13 cellular contexts compared by ENCODE assay signal in genomic region chr19:49687566-49688316, GRCh38. TPM values are rescaled to one million over a fixed set of nuclear protein-coding genes. Genes with fewer than 3 reads are reported as not detected.
DNase-seq lines count a peak whose midpoint lies in the region; TF ChIP-seq lines count a peak whose summit lies in the region.
"Had no signal": no experiment of that assay in that cellular context is flagged by ENCODE, and none has a peak within 500 bp of the region (broad histone marks: within the 10 kb centered on the region; RNA-seq: fewer than 3 reads in every experiment).

No MANE protein-coding gene starts in this region.

- no peak overlapping the region for H3K4me3 Mint-ChIP-seq in dendritic cell treated with granulocyte-macrophage colony-stimulating factor and Interleukin-4, amounts not matched to agents 40 ng/mL and 50 ng/mL, for 4 days
- peak overlapping the region; percentile 80 for H3K4me3 Mint-ChIP-seq in neural crest cell

- peak; percentile 51 for DNase-seq in EL
- DNase-seq in KBM-7: peak; percentile 56
- DNase-seq in neural crest cell (ENCODE audit: low read depth, low spot score): no peak
- DNase-seq in RPMI8226: no peak
- DNase-seq in SKM-1 (lab: John Stamatoyannopoulos, UW; ENCODE audit: unreplicated experiment): no peak
- no peak for DNase-seq in kidney tubule cell (ENCODE audit: low spot score)
- DNase-seq: erythroblast; naive B cell; NCI-H1092 treated with DMSO at 0.1 percent for 48 hours; NCI-H526 treated with DMSO at 0.1 percent for 48 hours; stimulated activated CD8-positive, alpha-beta memory T cell treated with anti-CD3 and anti-CD28 coated beads, Interleukin-4, amount 100 ng/mL, for 48 hours; T-helper 2 cell had no signal

- peaks cover 68% of the 10 kb centered on the region for H3K36me3 Mint-ChIP-seq in dendritic cell treated with granulocyte-macrophage colony-stimulating factor and Interleukin-4, amounts not matched to agents 40 ng/mL and 50 ng/mL, for 4 days (ENCODE audit: low read depth)
- H3K36me3 Mint-ChIP-seq in neural crest cell (ENCODE audit: low read depth): peaks cover 13% of the 10 kb centered on the region

- no peak for TF ChIP-seq CTCF in neural crest cell (conservative IDR thresholded peaks at IDR 0.05)

- peaks cover 52% of the 10 kb centered on the region for H3K4me1 Mint-ChIP-seq in dendritic cell treated with granulocyte-macrophage colony-stimulating factor and Interleukin-4, amounts not matched to agents 40 ng/mL and 50 ng/mL, for 4 days (ENCODE audit: low read depth)
- peaks cover 39% of the 10 kb centered on the region for H3K4me1 Mint-ChIP-seq in neural crest cell

- peak overlapping the region; percentile 58 for H3K27ac Mint-ChIP-seq in dendritic cell treated with granulocyte-macrophage colony-stimulating factor and Interleukin-4, amounts not matched to agents 40 ng/mL and 50 ng/mL, for 4 days
- no peak overlapping the region for H3K27ac Mint-ChIP-seq in neural crest cell (ENCODE audit: unreplicated experiment)

- in situ Hi-C loops in KBM-7 (cut with MboI; ENCODE audit: low pct_unique_long_range_greater_than_20kb, low sequenced_read_pairs): no loop called here

- intact Hi-C loops in dendritic cell treated with granulocyte-macrophage colony-stimulating factor and Interleukin-4, amounts not matched to agents 40 ng/mL and 50 ng/mL, for 4 days (cut with micrococcal nuclease): no loop called here

- no peaks in the 10 kb centered on the region for H3K9me3 Mint-ChIP-seq in dendritic cell treated with granulocyte-macrophage colony-stimulating factor and Interleukin-4, amounts not matched to agents 40 ng/mL and 50 ng/mL, for 4 days
- H3K9me3 Mint-ChIP-seq in neural crest cell: no peaks in the 10 kb centered on the region
- H3K9me3 Mint-ChIP-seq: naive B cell had no signal

- peaks cover 43% of the 10 kb centered on the region for H3K27me3 Mint-ChIP-seq in dendritic cell treated with granulocyte-macrophage colony-stimulating factor and Interleukin-4, amounts not matched to agents 40 ng/mL and 50 ng/mL, for 4 days
- peaks cover 16% of the 10 kb centered on the region for H3K27me3 Mint-ChIP-seq in neural crest cell (ENCODE audit: low read depth)

RNA-seq across cellular contexts. Expression of gene ADM5, which starts 1.7 kb away (rescaled TPM):
- 11.8 TPM in 2 replicates for total RNA-seq in neural crest cell

RNA-seq across cellular contexts. Expression of gene CPT1C, which starts 3.2 kb away (rescaled TPM):
- total RNA-seq in neural crest cell: 87.7 and 96.1 TPM in 2 replicates

RNA-seq across cellular contexts. Expression of gene PRMT1, which starts 10.7 kb away (rescaled TPM):
- total RNA-seq in neural crest cell: 454 and 470 TPM in 2 replicates

RNA-seq across cellular contexts. Expression of gene BCL2L12, which starts 22.0 kb away (rescaled TPM):
- total RNA-seq in neural crest cell: 92.4 and 99.5 TPM in 2 replicates

RNA-seq across cellular contexts. Expression of gene IRF3, which starts 22.1 kb away (rescaled TPM):
- 70.0 and 76.0 TPM in 2 replicates for total RNA-seq in neural crest cell

Comparison
In these comparisons a context has a peak if more than half of its experiments do, and no peak if none do; other contexts are left out.
1. DNase-seq: peak in EL (single experiment) and KBM-7 (single experiment); none in neural crest cell (single experiment), RPMI8226 (single experiment), SKM-1 (single experiment) and kidney tubule cell (single experiment).